8 cellular contexts compared by ENCODE assay signal in the genomic region with DNA sequence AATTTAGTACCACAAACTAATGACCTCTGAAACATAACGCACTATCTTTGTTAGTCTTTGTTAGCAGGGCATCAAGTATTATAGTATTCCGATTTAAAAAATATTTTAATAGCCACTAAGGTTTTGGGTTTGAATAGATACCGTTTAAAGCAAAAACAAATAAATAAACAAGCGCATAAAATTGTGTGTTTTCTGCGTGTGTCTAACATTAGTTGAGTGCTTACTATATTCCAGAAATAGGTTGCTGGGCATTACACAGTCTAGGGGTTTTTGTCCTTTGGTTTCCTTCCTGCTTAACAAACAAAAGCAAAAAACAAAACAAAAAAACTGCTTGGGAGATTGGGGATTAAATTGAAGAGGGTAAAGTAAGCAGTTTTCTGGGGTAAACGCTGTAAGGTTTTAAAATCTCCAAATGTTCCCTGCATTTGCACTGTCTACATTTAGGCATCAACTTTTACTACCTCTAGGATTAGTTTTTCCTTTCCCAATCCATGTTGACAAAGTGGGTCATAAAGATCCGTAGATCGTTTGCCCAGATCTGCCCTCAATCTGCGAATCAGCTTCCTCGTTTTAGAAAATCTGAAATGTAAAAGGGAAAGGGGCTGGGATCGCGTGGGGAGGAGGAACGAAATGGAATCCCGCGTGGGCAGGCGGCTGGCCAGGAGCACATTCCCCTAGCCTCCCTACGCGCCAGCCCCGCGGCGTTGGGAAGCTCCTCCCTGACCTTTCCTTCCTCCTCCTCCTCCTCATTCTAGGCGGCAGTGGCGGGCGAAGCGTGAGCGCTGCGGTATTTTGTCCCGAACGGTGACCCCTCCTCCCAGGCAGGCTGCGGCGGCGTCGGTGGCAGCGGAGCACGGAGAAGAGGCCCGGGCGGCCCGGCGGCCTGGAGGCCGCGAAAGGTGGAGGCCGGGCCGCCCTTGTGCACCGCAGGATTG. TPM values are rescaled to one million over a fixed set of nuclear protein-coding genes. Genes with fewer than 3 reads are reported as not detected.
DNase-seq lines count a peak whose midpoint lies in the region; ATAC-seq and TF ChIP-seq lines count a peak whose summit lies in the region.

TSS of gene KCTD3 (plus strand) at position 749 of the 935 bp plus-strand sequence. CDS start 382 bp downstream, outside the sequence.

- POLR2A ChIA-PET in AG04450 (lab: Yijun Ruan, JAX): interaction anchor here (0.5 to 1.1 kb wide), 3 partner anchors 28 to 555 kb away, joined by 4 to 6 read pairs (median 4); no protein-coding TSS in a partner anchor

- H3K4me3 ChIP-seq in AG04450 (ENCODE audit: low read depth, low read length) (peak within 1 kb of the TSS; percentile 70), left lung (peak within 1 kb of the TSS; percentile 70 to 75)

- no peaks in the 10 kb centered on the region for H3K27me3 ChIP-seq in AG04450 (ENCODE audit: control insufficient read depth, insufficient read depth, low read length)
- H3K27me3 ChIP-seq in left lung: peaks cover under 1 to 19% of the 10 kb centered on the region in 2 donors

- H3K4me1 ChIP-seq in left lung: peaks cover 5 to 38% of the 10 kb centered on the region in 2 donors

- ATAC-seq in GM18861 (IDR thresholded peaks at IDR 0.05; ENCODE audit: unreplicated experiment) (peak; percentile 47), HG03060 (IDR thresholded peaks at IDR 0.05; ENCODE audit: low read depth, unreplicated experiment) (peak; percentile 19), left lung (peak; percentile 83)

- TF ChIP-seq CTCF in AG04450 (IDR thresholded peaks at IDR 0.05; ENCODE audit: low read depth, low read length) (no peak), VCaP (conservative IDR thresholded peaks at IDR 0.05) (no peak), left lung (IDR thresholded peaks at IDR 0.05) (no peak)

- intact Hi-C loops in left lung (cut with DNase I): no loop called here

- no peak for DNase-seq in AG04450 (ENCODE audit: low read depth, low spot score)
- peak; percentile 71 for DNase-seq in NCI-H2107 treated with DMSO at 0.1 percent for 48 hours (lab: John Stamatoyannopoulos, UW; ENCODE audit: unreplicated experiment)
- peak; percentile 80 for DNase-seq in dermis blood vessel endothelial cell
- DNase-seq in left lung: peak; percentile 77 to 92
- DNase-seq in stimulated activated CD4-positive, alpha-beta T cell treated with anti-CD3 and anti-CD28 coated beads, Interleukin-1b, Interleukin-23, amount 100 ng/mL, for 48 hours: peak; percentile 47

- H3K36me3 ChIP-seq in left lung: no peaks in the 10 kb centered on the region

- CTCF ChIA-PET in AG04450 (lab: Charles Lee): interaction anchor here (0.7 kb wide), 1 partner anchor 143 kb away, joined by 3 read pairs; no protein-coding TSS in a partner anchor

- H3K27ac ChIP-seq in AG04450 (ENCODE audit: low read depth, low read length) (peak within 1 kb of the TSS; percentile 77), VCaP (peak within 1 kb of the TSS; percentile 97), left lung (peak within 1 kb of the TSS; percentile 84 to 92)

- H3K9me3 ChIP-seq in AG04450 (ENCODE audit: control insufficient read depth, insufficient read depth, low read length) (no peaks in the 10 kb centered on the region), left lung (no peaks in the 10 kb centered on the region)

RNA-seq across cellular contexts. Expression of gene KCTD3, which starts in this region (rescaled TPM):
- 72.3 and 85.0 TPM in 2 replicates for polyA plus RNA-seq in AG04450 (2011; rRNA removed)
- 58.9 and 117 TPM in 2 replicates for polyA minus RNA-seq in AG04450 (2011; rRNA and poly(A)+ RNA removed)
- 55.0 and 85.9 TPM in 2 replicates for total RNA-seq in dermis blood vessel endothelial cell
- 10 to 100 TPM; 19.8 to 28.1 TPM for total RNA-seq in left lung

Comparison
In these comparisons a context has a peak if more than half of its experiments do, and no peak if none do; other contexts are left out.
1. ATAC-seq: peak in every context shown above with its lines; median percentile 83 in left lung; 47 in GM18861; 19 in HG03060.